ENCODE assay signal across 7 cellular contexts in the genomic region with DNA sequence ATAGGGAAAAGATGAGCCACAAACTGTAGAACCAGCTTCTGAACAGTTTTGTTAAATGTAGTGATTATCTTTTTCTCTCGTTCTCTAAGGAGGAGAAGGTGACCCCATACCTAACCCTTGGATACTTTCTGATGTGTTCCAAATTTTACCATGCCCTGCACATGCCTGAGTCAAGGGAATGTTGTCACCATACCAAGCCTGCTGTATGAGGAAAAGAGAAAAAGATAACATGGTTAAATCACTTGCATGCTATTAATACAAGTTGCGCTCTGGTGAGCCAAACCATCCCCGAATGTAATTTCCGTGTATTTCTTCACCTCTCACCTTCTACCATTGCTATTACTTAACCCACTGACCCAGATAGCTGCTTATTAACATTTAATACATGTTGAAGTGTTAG. TPM values are rescaled to one million over a fixed set of nuclear protein-coding genes. Genes with fewer than 3 reads are reported as not detected.
"Had no signal": no experiment of that assay in that cellular context is flagged by ENCODE, and none has a peak within 500 bp of the region (broad histone marks: within the 10 kb centered on the region; RNA-seq: fewer than 3 reads in every experiment).

No MANE protein-coding gene starts in this region.

- H3K4me3 Mint-ChIP-seq: IgD-negative memory B cell had no signal

- DNase-seq: KBM-7, KG1 had no signal

- H3K9me3 Mint-ChIP-seq: IgD-negative memory B cell had no signal

- H3K27ac ChIP-seq: HL-60 had no signal

- ATAC-seq: HepG2, K562 had no signal

- H3K36me3 Mint-ChIP-seq: IgD-negative memory B cell had no signal

- H3K4me3 ChIP-seq: K562 had no signal

- H3K27ac Mint-ChIP-seq: IgD-negative memory B cell had no signal

- H3K4me1 Mint-ChIP-seq: IgD-negative memory B cell had no signal

RNA-seq across cellular contexts. Expression of gene KIT, which starts 13.8 kb away (rescaled TPM):
- total RNA-seq: HepG2, HT-29 had no signal
- polyA plus RNA-seq: HepG2, IgD-negative memory B cell had no signal
